Comparison of ENCODE assay signal across 31 cellular contexts in genomic region chr16:1014221-1014620, GRCh38. TPM values are rescaled to one million over a fixed set of nuclear protein-coding genes. Genes with fewer than 3 reads are reported as not detected.
"Had no signal": no experiment of that assay in that cellular context is flagged by ENCODE, and none has a peak within 500 bp of the region (broad histone marks: within the 10 kb centered on the region; RNA-seq: fewer than 3 reads in every experiment).

No MANE protein-coding gene starts in this region.

- H3K4me1 ChIP-seq: esophagus muscularis mucosa, foreskin keratinocyte had no signal

- DNase-seq: activated CD4-positive, alpha-beta memory T cell treated with anti-CD3 and anti-CD28 coated beads for 36 hours; activated CD4-positive, alpha-beta T cell treated with anti-CD3 and anti-CD28 coated beads for 36 hours; activated CD4-positive, alpha-beta T cell treated with anti-CD3 and anti-CD28 coated beads, Interleukin-2, amount 10 ng/mL, durations not matched to agents 24 days and 14 days; activated CD4-positive, CD25-positive, alpha-beta regulatory T cell; activated CD4-positive, CD25-positive, alpha-beta regulatory T cell treated with anti-CD3 and anti-CD28 coated beads, Interleukin-2, amount 50 U/mL, for 72 hours; activated CD8-positive, alpha-beta memory T cell treated with anti-CD3 and anti-CD28 coated beads, Interleukin-2, amount 10 ng/mL, durations not matched to agents 7 days and 5 days; activated CD8-positive, alpha-beta memory T cell treated with anti-CD3 and anti-CD28 coated beads, Interleukin-2, amount 50 U/mL, for 4 hours; activated CD8-positive, alpha-beta T cell treated with anti-CD3 and anti-CD28 coated beads, Interleukin-2, amount 10 ng/mL, durations not matched to agents 7 days and 5 days; activated effector memory CD4-positive, alpha-beta T cell treated with anti-CD3 and anti-CD28 coated beads, Interleukin-2, amount 50 U/mL, for 16 hours; activated naive CD4-positive, alpha-beta T cell treated with anti-CD3 and anti-CD28 coated beads, Interleukin-2, amount 10 ng/mL, durations not matched to agents 7 days and 5 days; activated naive CD8-positive, alpha-beta T cell treated with anti-CD3 and anti-CD28 coated beads, Interleukin-2, amount 10 ng/mL, durations not matched to agents 7 days and 5 days; activated T-cell treated with anti-CD3 and anti-CD28 coated beads, Interleukin-2, amount 50 U/mL, for 1 hour; activated T-cell treated with anti-CD3 and anti-CD28 coated beads, Interleukin-2, amount 50 U/mL, for 48 hours; brain microvascular endothelial cell; dorsolateral prefrontal cortex; effector memory CD8-positive, alpha-beta T cell; erythroblast; foreskin keratinocyte; gastrocnemius medialis; glutamatergic neuron; T-helper 2 cell had no signal

- H3K27ac ChIP-seq: brain microvascular endothelial cell, esophagus muscularis mucosa, foreskin keratinocyte, gastrocnemius medialis had no signal

- ATAC-seq: activated CD4-positive, alpha-beta T cell treated with anti-CD3 and anti-CD28 coated beads for 36 hours; activated CD8-positive, alpha-beta memory T cell treated with anti-CD3 and anti-CD28 coated beads, Interleukin-2, amount 10 ng/mL, durations not matched to agents 7 days and 5 days; activated CD8-positive, alpha-beta T cell treated with anti-CD3 and anti-CD28 coated beads, Interleukin-2, amount 10 ng/mL, durations not matched to agents 7 days and 5 days; activated naive CD4-positive, alpha-beta T cell treated with anti-CD3 and anti-CD28 coated beads, Interleukin-2, amount 50 U/mL, for 72 hours; effector memory CD8-positive, alpha-beta T cell; foreskin keratinocyte; gastrocnemius medialis had no signal

- H3K36me3 ChIP-seq: brain microvascular endothelial cell, esophagus muscularis mucosa, gastrocnemius medialis had no signal

- H3K4me3 ChIP-seq: coronary artery, dorsolateral prefrontal cortex, esophagus muscularis mucosa, gastrocnemius medialis had no signal

- H3K9me3 ChIP-seq: esophagus muscularis mucosa, gastrocnemius medialis had no signal

RNA-seq across cellular contexts. Expression of gene SOX8, which starts 32.7 kb away (rescaled TPM):
- total RNA-seq: activated CD8-positive, alpha-beta T cell treated with anti-CD3 and anti-CD28 coated beads, Interleukin-2, amount 10 ng/mL, durations not matched to agents 7 days and 5 days; foreskin keratinocyte had no signal
- polyA plus RNA-seq: foreskin keratinocyte had no signal

RNA-seq across cellular contexts. Expression of gene SSTR5, which starts 58.3 kb away (rescaled TPM):
- total RNA-seq: activated CD4-positive, alpha-beta memory T cell treated with anti-CD3 and anti-CD28 coated beads for 36 hours; activated CD4-positive, alpha-beta T cell treated with anti-CD3 and anti-CD28 coated beads for 36 hours; activated CD4-positive, alpha-beta T cell treated with anti-CD3 and anti-CD28 coated beads, Interleukin-2, amount 10 ng/mL, durations not matched to agents 24 days and 14 days; activated CD8-positive, alpha-beta memory T cell treated with anti-CD3 and anti-CD28 coated beads for 36 hours; activated CD8-positive, alpha-beta memory T cell treated with anti-CD3 and anti-CD28 coated beads, Interleukin-2, amount 10 ng/mL, durations not matched to agents 7 days and 5 days; activated CD8-positive, alpha-beta T cell treated with anti-CD3 and anti-CD28 coated beads, Interleukin-2, amount 10 ng/mL, durations not matched to agents 7 days and 5 days; activated naive CD4-positive, alpha-beta T cell treated with anti-CD3 and anti-CD28 coated beads, Interleukin-2, amount 50 U/mL, for 72 hours; activated naive CD8-positive, alpha-beta T cell treated with anti-CD3 and anti-CD28 coated beads, Interleukin-2, amount 10 ng/mL, durations not matched to agents 7 days and 5 days; activated T-helper 1 cell treated with anti-CD3 and anti-CD28 coated beads, Interleukin-12 subunit alpha, Interleukin-12 subunit beta, Interleukin-2, Interleukin-4 antibody, amounts not matched to agents 30 ng/mL and 10 ng/mL and 1 ng/mL, durations not matched to agents 14 hours and 24 hours and 36 hours; activated T-helper 2 cell treated with anti-CD3 and anti-CD28 coated beads, Interferon-gamma antibody, Interleukin-2, Interleukin-4, amounts not matched to agents 10 μg/mL and 5 μg/mL and 100 μg/mL, durations not matched to agents 14 hours and 24 hours and 36 hours; astrocyte; bronchial epithelial cell; cerebellum; esophagus muscularis mucosa; foreskin keratinocyte; T-helper 1 cell treated with Interleukin-12 subunit alpha and Interleukin-12 subunit beta and Interleukin-4 antibody, amounts not matched to agents 30 ng/mL and 1 ng/mL, for 36 hours had no signal
- polyA plus RNA-seq: foreskin keratinocyte had no signal
